Comparison of ENCODE assay signal across 8 cellular contexts in the genomic region with DNA sequence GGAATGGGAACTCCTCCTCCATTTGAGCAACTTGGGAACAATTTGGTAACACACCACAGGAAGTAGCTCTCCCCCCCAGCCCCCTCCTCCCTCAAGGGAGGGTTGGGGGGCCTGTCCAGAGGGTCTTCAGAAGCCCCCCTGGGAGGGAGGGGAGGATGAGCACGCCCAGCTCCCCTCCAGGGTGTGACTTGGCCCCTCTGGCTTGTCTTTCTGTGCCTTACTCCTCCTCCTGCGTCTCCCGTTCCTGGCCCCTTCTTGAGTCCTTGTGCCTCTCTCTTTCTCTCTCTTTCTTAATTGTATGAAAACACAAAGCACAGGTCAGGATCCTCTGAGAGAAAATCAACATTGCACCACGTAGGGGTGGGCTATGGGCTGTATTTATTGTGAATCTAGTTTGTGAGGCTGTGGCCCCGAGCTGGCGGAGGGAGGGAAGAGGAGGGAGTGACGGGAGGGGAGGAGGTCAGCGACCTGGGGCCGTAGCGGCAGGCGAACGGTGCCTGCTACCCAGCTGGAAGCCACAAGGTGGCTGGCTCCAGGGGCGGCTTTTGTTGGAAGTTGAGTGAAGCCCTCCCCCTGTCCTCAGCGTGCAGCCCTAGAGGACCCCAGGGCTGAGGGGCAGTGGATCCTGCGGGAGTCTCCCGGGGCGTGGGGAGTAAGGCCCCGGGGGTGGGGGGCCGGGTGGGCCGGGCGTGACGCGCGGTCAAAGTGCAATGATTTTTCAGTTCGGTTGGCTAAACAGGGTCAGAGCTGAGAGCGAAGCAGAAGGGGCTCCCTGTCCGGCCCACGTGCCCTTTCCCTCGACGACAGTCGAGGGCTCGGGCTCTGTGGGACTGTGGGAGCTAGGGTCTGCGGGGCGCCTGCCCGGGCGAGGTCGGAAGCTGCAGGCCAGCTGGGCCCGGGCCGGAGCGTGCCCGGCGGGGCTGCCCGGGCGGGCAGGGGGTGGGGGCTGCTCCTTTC. TPM values are rescaled to one million over a fixed set of nuclear protein-coding genes. Genes with fewer than 3 reads are reported as not detected.
DNase-seq lines count a peak whose midpoint lies in the region; TF ChIP-seq lines count a peak whose summit lies in the region.

No MANE protein-coding gene starts in this region.

- H3K27me3 Mint-ChIP-seq in chondrocyte (ENCODE audit: low read depth) = peaks cover 11% of the 10 kb centered on the region
- peaks cover 78% of the 10 kb centered on the region for H3K27me3 Mint-ChIP-seq in nephron (ENCODE audit: low read depth)

- peak overlapping the region in 1 of 3 donors; percentile 82 for H3K27ac ChIP-seq in thyroid gland

- no peak overlapping the region for H3K4me3 ChIP-seq in thyroid gland (replicated peaks in 1 of 3)

- peaks cover 15% of the 10 kb centered on the region for H3K4me1 ChIP-seq in ES-I3 (ENCODE audit: insufficient read depth, low read length)
- peaks cover 14 to 43% of the 10 kb centered on the region in 2 donors for H3K4me1 ChIP-seq in thyroid gland

- DNase-seq in NCI-H146 treated with DMSO at 0.1 percent for 48 hours (lab: John Stamatoyannopoulos, UW; ENCODE audit: unreplicated experiment) (peak; percentile 52), chondrocyte (ENCODE audit: low spot score) (no peak), NCI-H345 (lab: John Stamatoyannopoulos, UW) (no peak), GM03348 (ENCODE audit: low spot score) (no peak), thyroid gland (no peak), posterior vena cava (ENCODE audit: low spot score) (no peak)

- intact Hi-C loops in thyroid gland (cut with DNase I) (loop anchor here (2.0 kb wide), 1 partner anchor 113 kb away; no protein-coding TSS in a partner anchor), posterior vena cava (cut with DNase I) (loop anchor here (2.0 to 10.0 kb wide), 4 partner anchors 81 to 539 kb away; no protein-coding TSS in a partner anchor)

- 75 to 80% methylated on average over 30 to 32 of the region's 44 CpGs for WGBS in thyroid gland, 2 donors

- no peak overlapping the region for H3K27ac Mint-ChIP-seq in chondrocyte (ENCODE audit: unreplicated experiment)
- H3K27ac Mint-ChIP-seq in nephron = peak overlapping the region; percentile 10 to 58 (median 34)

- no peak overlapping the region for H3K4me3 Mint-ChIP-seq in chondrocyte (ENCODE audit: unreplicated experiment)
- H3K4me3 Mint-ChIP-seq in nephron = peak overlapping the region; percentile 50 to 70 (median 52)

- no peaks in the 10 kb centered on the region for H3K27me3 ChIP-seq in thyroid gland

- H3K9ac ChIP-seq in ES-I3 (ENCODE audit: low read depth, low read length) = peak overlapping the region; percentile 66

- H3K36me3 ChIP-seq in ES-I3 (ENCODE audit: insufficient read depth, low read length) (no peaks in the 10 kb centered on the region), thyroid gland (peaks cover 0 to 9% of the 10 kb centered on the region in 2 donors)

- peaks cover 50% of the 10 kb centered on the region for H3K4me1 Mint-ChIP-seq in chondrocyte (ENCODE audit: low read depth)
- H3K4me1 Mint-ChIP-seq in nephron = peaks cover 53% of the 10 kb centered on the region

- no peak for TF ChIP-seq POLR2A in thyroid gland (IDR thresholded peaks at IDR 0.05)

- H3K36me3 Mint-ChIP-seq in chondrocyte (ENCODE audit: low read depth) (peaks cover 9% of the 10 kb centered on the region), nephron (ENCODE audit: low read depth) (no peaks in the 10 kb centered on the region)

- H3K9me3 Mint-ChIP-seq in chondrocyte (ENCODE audit: low read depth) = no peaks in the 10 kb centered on the region
- no peaks in the 10 kb centered on the region for H3K9me3 Mint-ChIP-seq in nephron

- peak; percentile 31 for TF ChIP-seq CTCF in chondrocyte (IDR thresholded peaks at IDR 0.05)
- TF ChIP-seq CTCF in nephron (IDR thresholded peaks at IDR 0.05; ENCODE audit: unreplicated experiment in 3 of 3) = peak in 2 of 3 experiments; percentile 23 to 27
- no peak for TF ChIP-seq CTCF in thyroid gland (IDR thresholded peaks at IDR 0.05)

- H3K9me3 ChIP-seq in ES-I3 (ENCODE audit: control insufficient read depth, insufficient read depth, low read length) (no peaks in the 10 kb centered on the region), thyroid gland (no peaks in the 10 kb centered on the region)

RNA-seq across cellular contexts. Expression of a gene that starts 6.4 kb away (rescaled TPM):
- total RNA-seq in chondrocyte (0.38 to 0.47 TPM in 2 of 3 replicates, not detected in the other), thyroid gland (10 to 100 TPM in 1 of 4 donors, 1 to 10 TPM in 3; 4.2 to 10.9 (median 7.7) TPM), posterior vena cava (10 to 100 TPM in 1 of 2 donors, 1 to 10 TPM in 1; 9.8 to 13.0 TPM)

RNA-seq across cellular contexts. Expression of a gene that starts 20.3 kb away (rescaled TPM):
- total RNA-seq in chondrocyte (25.4 to 35.8 TPM (median 28.9 TPM) in 3 replicates), thyroid gland (10 to 100 TPM; 23.9 to 31.3 (median 29.1) TPM), posterior vena cava (10 to 100 TPM; 21.9 to 24.1 TPM)

RNA-seq across cellular contexts. Expression of a gene that starts 21.9 kb away (rescaled TPM):
- total RNA-seq in chondrocyte (45.2 to 49.5 TPM (median 47.3 TPM) in 3 replicates), thyroid gland (10 to 100 TPM; 16.9 to 67.7 (median 43.0) TPM), posterior vena cava (10 to 100 TPM; 37.6 to 39.7 TPM)

RNA-seq across cellular contexts. Expression of a gene that starts 54.0 kb away (rescaled TPM):
- total RNA-seq in chondrocyte = 42.9 to 53.0 TPM (median 45.6 TPM) in 3 replicates
- total RNA-seq in thyroid gland = 10 to 100 TPM; 39.2 to 91.9 (median 56.5) TPM
- total RNA-seq in posterior vena cava = 10 to 100 TPM; 31.4 to 39.0 TPM

RNA-seq across cellular contexts. Expression of a gene that starts 54.0 kb away (rescaled TPM):
- 38.4 to 67.1 TPM (median 58.5 TPM) in 3 replicates for total RNA-seq in chondrocyte
- total RNA-seq in thyroid gland = 100 to 1,000 TPM in 1 of 4 donors, 10 to 100 TPM in 3; 55.0 to 139 (median 65.9) TPM
- 100 to 1,000 TPM in 1 of 2 donors, 10 to 100 TPM in 1; 73.1 to 130 TPM for total RNA-seq in posterior vena cava

Comparison
In these comparisons a context has a peak if more than half of its experiments do, and no peak if none do; other contexts are left out.
1. CTCF ChIP-seq: peak in chondrocyte (single experiment) and nephron (2 of 3); none in thyroid gland (0 of 6).